Comparison of ENCODE assay signal across 8 cellular contexts in genomic region chr4:82428969-82429727, GRCh38. TPM values are rescaled to one million over a fixed set of nuclear protein-coding genes. Genes with fewer than 3 reads are reported as not detected.
DNase-seq lines count a peak whose midpoint lies in the region; ATAC-seq, FAIRE-seq and TF ChIP-seq lines count a peak whose summit lies in the region.

No MANE protein-coding gene starts in this region.

- peak; percentile 93 for TF ChIP-seq POLR2A in GM12892 (IDR thresholded peaks at IDR 0.05; ENCODE audit: low read depth, low read length)

- WGBS in adipose tissue, 3 donors = 0% methylated on average over 61 to 83 of the region's 83 CpGs
- 0 to 1% (median 1%) methylated on average over 66 to 83 of the region's 83 CpGs for WGBS in psoas muscle, 3 donors

- DNase-seq in GM12892 (ENCODE audit: insufficient read length) (peak; percentile 85), NCI-H1417 treated with DMSO at 0.1 percent for 48 hours (lab: John Stamatoyannopoulos, UW) (peak; percentile 52), SW 1271 (lab: John Stamatoyannopoulos, UW) (peak; percentile 11 to 74), left cardiac atrium (peak; percentile 91), psoas muscle (peak; percentile 93 to 97), urothelium cell line (ENCODE audit: low spot score) (peak; percentile 94)

- H3K27ac ChIP-seq in adipose tissue (ENCODE audit: low read depth, low read length) = peak overlapping the region; percentile 85
- peak overlapping the region; percentile 99 for H3K27ac ChIP-seq in psoas muscle

- intact Hi-C loops in left cardiac atrium (cut with DNase I) (loop anchor here (2.0 to 5.0 kb wide), 2 partner anchors 47 to 54 kb away; no protein-coding TSS in a partner anchor), psoas muscle (cut with DNase I) (loop anchor here (1.0 to 2.0 kb wide), 2 partner anchors 54 to 55 kb away; no protein-coding TSS in a partner anchor)

- peaks cover 28% of the 10 kb centered on the region for H3K4me1 ChIP-seq in psoas muscle

- no peaks in the 10 kb centered on the region for H3K9me3 ChIP-seq in psoas muscle

- ATAC-seq in HG02840 (IDR thresholded peaks at IDR 0.05; ENCODE audit: low FRiP score, unreplicated experiment) = peak; percentile 45
- peak; percentile 86 to 87 for ATAC-seq in left cardiac atrium
- peak; percentile 86 to 87 (median 86) for ATAC-seq in psoas muscle

- peak; percentile 91 for FAIRE-seq in GM12892 (lab: Jason Lieb, UNC)
- peak; percentile 92 for FAIRE-seq in urothelium cell line (lab: Jason Lieb, UNC)

- TF ChIP-seq CTCF in psoas muscle (IDR thresholded peaks at IDR 0.05) = peak; percentile 96

- peak overlapping the region; percentile 81 for H3K4me3 ChIP-seq in psoas muscle

- no peaks in the 10 kb centered on the region for H3K27me3 ChIP-seq in psoas muscle (ENCODE audit: insufficient read depth in 3 of 3, low read length in 2 of 3)

- peaks cover 4 to 40% of the 10 kb centered on the region in 2 donors for H3K36me3 ChIP-seq in psoas muscle (ENCODE audit: insufficient read depth in 1 of 2, low read depth in 1 of 2)

RNA-seq across cellular contexts. Expression of gene HNRNPDL, which starts 1.1 kb away (rescaled TPM):
- 275 TPM for polyA plus RNA-seq in GM12892 (2012; ENCODE audit: missing spikeins)
- polyA plus RNA-seq in adipose tissue = 100 to 1,000 TPM; 174 to 293 (median 286) TPM
- total RNA-seq in left cardiac atrium = 100 to 1,000 TPM in 1 of 2 donors, 10 to 100 TPM in 1; 78.1 to 156 TPM
- 100 to 1,000 TPM; 145 to 379 (median 316) TPM for total RNA-seq in psoas muscle
- 100 to 1,000 TPM; 362 to 488 (median 370) TPM for polyA plus RNA-seq in psoas muscle

RNA-seq across cellular contexts. Expression of gene ENOPH1, which starts 1.2 kb away (rescaled TPM):
- 53.1 TPM for polyA plus RNA-seq in GM12892 (2012; ENCODE audit: missing spikeins)
- polyA plus RNA-seq in adipose tissue (10 to 100 TPM; 16.9 to 20.5 (median 18.0) TPM), psoas muscle (10 to 100 TPM; 11.1 to 27.7 (median 14.8) TPM)
- total RNA-seq in left cardiac atrium (10 to 100 TPM; 14.4 to 19.3 TPM), psoas muscle (10 to 100 TPM in 3 of 4 donors, 1 to 10 TPM in 1; 9.1 to 15.3 (median 11.5) TPM)

RNA-seq across cellular contexts. Expression of gene HNRNPD, which starts 55.4 kb away (rescaled TPM):
- polyA plus RNA-seq in GM12892 (2012; ENCODE audit: missing spikeins) = 267 TPM
- 100 to 1,000 TPM in 2 of 3 donors, 10 to 100 TPM in 1; 78.2 to 168 (median 118) TPM for polyA plus RNA-seq in adipose tissue
- 100 to 1,000 TPM; 106 to 147 TPM for total RNA-seq in left cardiac atrium
- total RNA-seq in psoas muscle = 100 to 1,000 TPM in 3 of 4 donors, 10 to 100 TPM in 1; 82.0 to 139 (median 115) TPM
- 100 to 1,000 TPM in 2 of 3 donors, 10 to 100 TPM in 1; 92.7 to 158 (median 117) TPM for polyA plus RNA-seq in psoas muscle

Comparison
In these comparisons a context has a peak if more than half of its experiments do, and no peak if none do; other contexts are left out.
1. Peak in every context shown above with its lines: DNase-seq, ATAC-seq, H3K4me3 ChIP-seq and H3K27ac ChIP-seq.
2. DNase-seq: peak in every context shown above with its lines; median percentile 95 in psoas muscle; 94 in urothelium cell line; 91 in left cardiac atrium; 85 in GM12892; 52 in NCI-H1417 treated with DMSO at 0.1 percent for 48 hours; 42 in SW 1271.